8 cellular contexts compared by ENCODE assay signal in the genomic region with DNA sequence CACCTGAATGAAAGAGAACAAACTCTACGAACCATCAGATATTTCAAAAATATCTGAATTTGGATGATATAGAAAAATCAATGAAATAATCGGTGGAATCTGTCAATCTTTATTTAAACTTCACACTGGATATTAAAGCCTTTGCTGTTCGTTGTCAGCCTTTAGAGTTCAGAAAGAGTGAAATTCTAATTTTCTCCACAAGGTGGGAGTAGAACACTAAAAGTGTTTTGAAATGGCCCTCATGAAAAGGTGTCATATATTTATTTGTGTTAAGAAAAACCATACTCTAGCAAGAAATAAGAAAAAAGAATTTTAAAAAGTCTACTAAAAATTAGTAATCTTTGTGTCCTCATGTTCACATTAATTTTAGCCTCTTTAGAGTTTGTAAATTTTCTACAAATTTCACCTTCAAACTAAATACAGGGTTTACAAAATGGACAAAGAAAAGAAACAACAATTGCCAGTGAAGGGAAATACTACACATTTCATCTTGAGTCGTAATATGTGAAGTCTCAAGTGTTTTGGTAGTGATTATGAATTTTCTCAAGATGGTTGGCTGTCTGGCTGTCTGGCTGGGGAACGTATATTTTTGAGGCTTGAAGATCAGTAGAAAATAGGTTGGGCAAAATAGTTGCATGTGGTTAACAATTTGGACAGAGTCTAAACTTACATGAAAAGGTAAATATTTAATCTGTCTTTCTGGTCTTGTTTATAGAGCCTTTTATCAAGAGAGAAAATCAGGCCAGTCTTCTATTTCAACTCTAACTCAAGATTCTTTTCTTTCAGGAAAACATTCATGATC. TPM values are rescaled to one million over a fixed set of nuclear protein-coding genes. Genes with fewer than 3 reads are reported as not detected.
DNase-seq lines count a peak whose midpoint lies in the region; ATAC-seq and TF ChIP-seq lines count a peak whose summit lies in the region.

No MANE protein-coding gene starts in this region.

- ATAC-seq in GM21723 (IDR thresholded peaks at IDR 0.05; ENCODE audit: unreplicated experiment) = peak; percentile 93
- ATAC-seq in activated CD4-positive, alpha-beta T cell treated with anti-CD3 and anti-CD28 coated beads for 36 hours = no peak

- H3K36me3 ChIP-seq in Loucy (ENCODE audit: insufficient read depth, low read length) = no peaks in the 10 kb centered on the region

- in situ Hi-C loops in SK-MEL-5 (cut with HindIII; ENCODE audit: low pct_unique_long_range_greater_than_20kb, low sequenced_read_pairs) = no loop called here

- TF ChIP-seq CTCF in Loucy (conservative IDR thresholded peaks at IDR 0.05; ENCODE audit: low read length) = peak; percentile 79

- no peaks in the 10 kb centered on the region for H3K27me3 Mint-ChIP-seq in activated CD4-positive, alpha-beta T cell treated with anti-CD3 and anti-CD28 coated beads for 36 hours

- no peaks in the 10 kb centered on the region for H3K4me1 Mint-ChIP-seq in activated CD4-positive, alpha-beta T cell treated with anti-CD3 and anti-CD28 coated beads for 36 hours

- no peaks in the 10 kb centered on the region for H3K9me3 ChIP-seq in Loucy (ENCODE audit: insufficient read depth, low read depth, low read length)

- 0 out of 2 replicates have a peak overlapping the region, but pooled peaks have one; percentile 8 for H2AFZ ChIP-seq in Loucy (ENCODE audit: low read length)

- no peak overlapping the region for H3K4me3 ChIP-seq in Loucy (ENCODE audit: low read length, poor library complexity, severe bottlenecking)

- no peaks in the 10 kb centered on the region for H3K79me2 ChIP-seq in Loucy (ENCODE audit: insufficient read depth, low read length)

- no peaks in the 10 kb centered on the region for H3K9me3 Mint-ChIP-seq in activated CD4-positive, alpha-beta T cell treated with anti-CD3 and anti-CD28 coated beads for 36 hours (ENCODE audit: low read depth)

- no peaks in the 10 kb centered on the region for H3K4me1 ChIP-seq in Loucy (ENCODE audit: insufficient read depth, low read length, poor library complexity, severe bottlenecking)

- no peak overlapping the region for H3K9ac ChIP-seq in Loucy (ENCODE audit: low read depth, low read length, poor library complexity, severe bottlenecking)

- CTCF ChIA-PET in activated CD4-positive, alpha-beta T cell treated with anti-CD3 and anti-CD28 coated beads for 36 hours (lab: Charles Lee) = interaction anchor here (1.8 kb wide), 1 partner anchor 8 kb away, joined by 5 read pairs; no protein-coding TSS in a partner anchor

- DNase-seq in DMS79 treated with DMSO at 0.1 percent for 48 hours (lab: John Stamatoyannopoulos, UW) (peak; percentile 51), DMS79 (lab: John Stamatoyannopoulos, UW) (no peak), SK-MEL-5 (ENCODE audit: low read depth, low spot score) (peak; percentile 79), fibroblast of the conjunctiva (ENCODE audit: low read depth) (peak; percentile 12), renal cortical epithelial cell (ENCODE audit: low read depth) (peak; percentile 56)
- no peak for DNase-seq in activated CD4-positive, alpha-beta T cell treated with anti-CD3 and anti-CD28 coated beads for 36 hours

- H3K27ac Mint-ChIP-seq in activated CD4-positive, alpha-beta T cell treated with anti-CD3 and anti-CD28 coated beads for 36 hours = no peak overlapping the region

- POLR2A ChIA-PET in activated CD4-positive, alpha-beta T cell treated with anti-CD3 and anti-CD28 coated beads for 36 hours (lab: Charles Lee) = no interaction called here

- intact Hi-C loops in activated CD4-positive, alpha-beta T cell treated with anti-CD3 and anti-CD28 coated beads for 36 hours (cut with DNase I, micrococcal nuclease) = loop anchor here in 1 of 2 experiments (2.0 to 5.0 kb wide), 2 partner anchors 261 to 1829 kb away; no protein-coding TSS in a partner anchor

- H3K36me3 Mint-ChIP-seq in activated CD4-positive, alpha-beta T cell treated with anti-CD3 and anti-CD28 coated beads for 36 hours (ENCODE audit: low read depth) = no peaks in the 10 kb centered on the region

- H3F3A ChIP-seq in Loucy (ENCODE audit: low read depth) = no peaks in the 10 kb centered on the region

- H3K4me3 Mint-ChIP-seq in activated CD4-positive, alpha-beta T cell treated with anti-CD3 and anti-CD28 coated beads for 36 hours = no peak overlapping the region

- H3K27me3 ChIP-seq in Loucy (ENCODE audit: insufficient read depth, low read length, poor library complexity, severe bottlenecking) = no peaks in the 10 kb centered on the region

- no peak overlapping the region for H3K4me2 ChIP-seq in Loucy (ENCODE audit: low read depth, low read length, poor library complexity, severe bottlenecking)

- H4K20me1 ChIP-seq in Loucy (ENCODE audit: insufficient read depth, low read length, poor library complexity, severe bottlenecking) = no peaks in the 10 kb centered on the region

- H3K9me2 ChIP-seq in Loucy (replicated peaks; ENCODE audit: low read depth, low read length) = no peaks in the 10 kb centered on the region

RNA-seq across cellular contexts. Expression of a gene that starts 43.7 kb away (rescaled TPM):
- 65.9 and 77.8 TPM in 2 replicates for total RNA-seq in SK-MEL-5 (2014; rRNA removed; shearing (Covaris generic))
- 21.7 and 32.8 TPM in 2 replicates for polyA plus RNA-seq in SK-MEL-5 (2015; cell fraction: cytosol; rRNA removed)
- polyA plus RNA-seq in SK-MEL-5 (2015; cell fraction: nucleus; rRNA removed) = 8.5 and 10.4 TPM in 2 replicates
- 28.1 and 42.5 TPM in 2 replicates for total RNA-seq in renal cortical epithelial cell
- total RNA-seq in activated CD4-positive, alpha-beta T cell treated with anti-CD3 and anti-CD28 coated beads for 36 hours = 1 to 10 TPM; 8.3 to 8.4 TPM

RNA-seq across cellular contexts. Expression of a gene that starts 43.8 kb away (rescaled TPM):
- 50.3 and 52.7 TPM in 2 replicates for total RNA-seq in SK-MEL-5 (2014; rRNA removed; shearing (Covaris generic))
- polyA plus RNA-seq in SK-MEL-5 (2015; cell fraction: cytosol; rRNA removed) = 19.1 and 19.3 TPM in 2 replicates
- 39.8 and 44.6 TPM in 2 replicates for polyA plus RNA-seq in SK-MEL-5 (2015; cell fraction: nucleus; rRNA removed)
- total RNA-seq in renal cortical epithelial cell = 20.3 and 21.7 TPM in 2 replicates
- total RNA-seq in activated CD4-positive, alpha-beta T cell treated with anti-CD3 and anti-CD28 coated beads for 36 hours = 10 to 100 TPM; 30.1 to 43.4 TPM

Comparison
In these comparisons a context has a peak if more than half of its experiments do, and no peak if none do; other contexts are left out.
1. DNase-seq: peak in DMS79 treated with DMSO at 0.1 percent for 48 hours (single experiment), SK-MEL-5 (single experiment), fibroblast of the conjunctiva (single experiment) and renal cortical epithelial cell (single experiment); none in DMS79 (single experiment) and activated CD4-positive, alpha-beta T cell treated with anti-CD3 and anti-CD28 coated beads for 36 hours (single experiment).